Comparison of ENCODE assay signal across 22 cellular contexts in genomic region chr7:5437348-5437892, GRCh38.
"Had no signal": no experiment of that assay in that cellular context is flagged by ENCODE, and none has a peak within 500 bp of the region (broad histone marks: within the 10 kb centered on the region; RNA-seq: fewer than 3 reads in every experiment).

No MANE protein-coding gene starts in this region.

- H3K4me3 Mint-ChIP-seq: dendritic cell treated with granulocyte-macrophage colony-stimulating factor and Interleukin-4, amounts not matched to agents 40 ng/mL and 50 ng/mL, for 4 days; effector memory CD8-positive, alpha-beta T cell; natural killer cell treated with Interleukin-12 subunit alpha and Interleukin-12 subunit beta and Interleukin-15 and Interleukin-18, amount 100 ng/mL, for 72 hours had no signal

- H3K9me3 ChIP-seq: psoas muscle, upper lobe of right lung had no signal

- H3K9me3 Mint-ChIP-seq: effector memory CD8-positive, alpha-beta T cell; natural killer cell treated with Interleukin-12 subunit alpha and Interleukin-12 subunit beta and Interleukin-15 and Interleukin-18, amount 100 ng/mL, for 72 hours had no signal

- H3K4me3 ChIP-seq: esophagus squamous epithelium, gastroesophageal sphincter, hepatocyte, lung, psoas muscle, stomach, upper lobe of right lung had no signal

- H3K36me3 Mint-ChIP-seq: natural killer cell treated with Interleukin-12 subunit alpha and Interleukin-12 subunit beta and Interleukin-15 and Interleukin-18, amount 100 ng/mL, for 72 hours had no signal

- H3K27me3 Mint-ChIP-seq: dendritic cell treated with granulocyte-macrophage colony-stimulating factor and Interleukin-4, amounts not matched to agents 40 ng/mL and 50 ng/mL, for 4 days had no signal

- H3K27ac Mint-ChIP-seq: dendritic cell treated with granulocyte-macrophage colony-stimulating factor and Interleukin-4, amounts not matched to agents 40 ng/mL and 50 ng/mL, for 4 days; effector memory CD8-positive, alpha-beta T cell; natural killer cell treated with Interleukin-12 subunit alpha and Interleukin-12 subunit beta and Interleukin-15 and Interleukin-18, amount 100 ng/mL, for 72 hours had no signal

- H3K27me3 ChIP-seq: esophagus squamous epithelium, gastroesophageal sphincter, hepatocyte, stomach, upper lobe of right lung had no signal

- DNase-seq: cerebellar nuclear complex; effector memory CD8-positive, alpha-beta T cell; esophagus squamous epithelium; foreskin fibroblast; kidney; left cardiac atrium; mesenchymal stem cell; midbrain; occipital lobe; psoas muscle; retina; small intestine; stimulated activated CD4-positive, alpha-beta T cell treated with anti-CD3 and anti-CD28 coated beads, Interleukin-12 subunit alpha, Interleukin-12 subunit beta, amount 100 ng/mL, for 4 hours; stimulated activated naive CD4-positive, alpha-beta T cell; upper lobe of right lung had no signal

- H3K36me3 ChIP-seq: upper lobe of right lung had no signal

- H3K4me1 ChIP-seq: upper lobe of right lung had no signal

- ATAC-seq: effector memory CD8-positive, alpha-beta T cell; gastroesophageal sphincter had no signal

- H2AFZ ChIP-seq: hepatocyte had no signal

- H3K27ac ChIP-seq: epithelial cell of prostate, esophagus squamous epithelium, gastroesophageal sphincter, hepatocyte, psoas muscle, stomach, upper lobe of right lung had no signal

- H3K4me2 ChIP-seq: hepatocyte had no signal
